17 cellular contexts compared by ENCODE assay signal in the genomic region with DNA sequence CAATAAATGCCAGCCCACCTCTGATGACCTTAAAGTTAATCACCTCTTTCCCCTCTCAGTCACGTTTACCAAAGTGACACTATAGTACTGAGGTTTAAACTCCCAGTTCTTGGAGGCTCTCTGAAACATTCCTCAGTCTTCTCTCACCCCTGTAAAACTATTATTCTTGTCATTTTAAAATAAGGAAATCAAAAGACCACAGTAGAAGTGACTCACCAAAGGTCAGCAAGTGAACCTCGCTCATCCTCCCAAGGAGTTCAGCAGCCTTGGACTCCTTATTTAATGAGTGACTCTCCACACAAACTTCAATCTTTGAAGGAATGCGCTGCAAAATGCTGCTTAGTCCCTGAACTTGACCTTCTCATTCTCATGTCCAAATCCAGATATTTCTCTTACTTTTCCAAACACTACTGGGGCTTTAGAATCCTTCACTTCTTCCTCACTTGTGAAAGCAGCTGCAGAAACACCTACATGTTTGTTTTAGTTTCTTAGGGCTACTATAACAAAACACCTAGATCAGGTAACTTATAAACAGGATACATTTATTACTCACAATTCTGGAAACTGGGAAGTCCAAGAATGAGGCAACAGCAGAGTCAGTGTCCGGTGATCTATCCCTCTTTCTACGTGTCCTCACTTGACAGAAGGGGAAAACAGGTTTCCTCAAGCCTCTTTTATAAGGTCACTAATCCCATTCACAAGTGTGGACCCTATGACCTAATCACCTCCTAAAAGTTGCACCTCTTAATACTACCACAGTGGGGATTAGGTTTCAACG.
A peak's percentile ranks its signal among the peaks of the same experiment; 100 is the strongest.
DNase-seq lines count a peak whose midpoint lies in the region; TF ChIP-seq lines count a peak whose summit lies in the region.
"Had no signal": no experiment of that assay in that cellular context is flagged by ENCODE, and none has a peak within 500 bp of the region (broad histone marks: within the 10 kb centered on the region; RNA-seq: fewer than 3 reads in every experiment).

No MANE protein-coding gene starts in this region.

- no peak overlapping the region for H3K4me3 Mint-ChIP-seq in CD14-positive monocyte
- H3K4me3 Mint-ChIP-seq: activated naive CD8-positive, alpha-beta T cell treated with anti-CD3 and anti-CD28 coated beads, Interleukin-2, amount 10 ng/mL, durations not matched to agents 7 days and 5 days; stimulated activated naive CD8-positive, alpha-beta T cell treated with anti-CD3 and anti-CD28 coated beads, Interleukin-15, Interleukin-2, amounts not matched to agents 100 ng/mL and 50 ng/mL, for 24 hours had no signal

- CTCF ChIA-PET in BJ (lab: Yijun Ruan, JAX) = no interaction called here

- H3K27ac Mint-ChIP-seq in CD14-positive monocyte = peak overlapping the region in 1 of 7 donors; percentile 3
- H3K27ac Mint-ChIP-seq: activated naive CD8-positive, alpha-beta T cell treated with anti-CD3 and anti-CD28 coated beads, Interleukin-2, amount 10 ng/mL, durations not matched to agents 7 days and 5 days; stimulated activated naive CD8-positive, alpha-beta T cell treated with anti-CD3 and anti-CD28 coated beads, Interleukin-15, Interleukin-2, amounts not matched to agents 100 ng/mL and 50 ng/mL, for 24 hours had no signal

- peaks cover 0 to 7% (median 2%) of the 10 kb centered on the region in 7 donors for H3K9me3 Mint-ChIP-seq in CD14-positive monocyte
- H3K9me3 Mint-ChIP-seq: activated naive CD8-positive, alpha-beta T cell treated with anti-CD3 and anti-CD28 coated beads, Interleukin-2, amount 10 ng/mL, durations not matched to agents 7 days and 5 days; stimulated activated naive CD8-positive, alpha-beta T cell treated with anti-CD3 and anti-CD28 coated beads, Interleukin-15, Interleukin-2, amounts not matched to agents 100 ng/mL and 50 ng/mL, for 24 hours had no signal

- H3K4me1 Mint-ChIP-seq in CD14-positive monocyte = peaks cover 12% of the 10 kb centered on the region

- DNase-seq in BJ (ENCODE audit: low read depth) (peak; percentile 71), NCI-H226 (peak; percentile 33), dermis blood vessel endothelial cell (peak; percentile 44), CD14-positive monocyte (ENCODE audit: low spot score) (no peak), retina (no peak), NCI-H128 (lab: John Stamatoyannopoulos, UW; ENCODE audit: unreplicated experiment) (no peak), GM19240 (ENCODE audit: insufficient read length, low spot score) (no peak)
- DNase-seq: activated naive CD8-positive, alpha-beta T cell treated with anti-CD3 and anti-CD28 coated beads, Interleukin-2, amount 10 ng/mL, durations not matched to agents 7 days and 5 days; effector CD4-positive, alpha-beta T cell; midbrain; NCI-H1048; NCI-H524; psoas muscle; SHP77 had no signal

- H3K27ac ChIP-seq in mucosa of rectum (ENCODE audit: low read depth in 2 of 2, low read length in 2 of 2) = peak overlapping the region; percentile 45 to 72
- H3K27ac ChIP-seq: C4-2B, psoas muscle had no signal

- POLR2A ChIA-PET in BJ (lab: Charles Lee) = no interaction called here

- H3K9me3 ChIP-seq in mucosa of rectum (ENCODE audit: control insufficient read depth in 2 of 2, low read length in 2 of 2) = no peaks in the 10 kb centered on the region
- H3K9me3 ChIP-seq: psoas muscle had no signal

- peaks cover 1 to 10% (median 2%) of the 10 kb centered on the region in 3 donors for H3K27me3 Mint-ChIP-seq in CD14-positive monocyte (ENCODE audit: low read depth in 3 of 3)
- H3K27me3 Mint-ChIP-seq: activated naive CD8-positive, alpha-beta T cell treated with anti-CD3 and anti-CD28 coated beads, Interleukin-2, amount 10 ng/mL, durations not matched to agents 7 days and 5 days; stimulated activated naive CD8-positive, alpha-beta T cell treated with anti-CD3 and anti-CD28 coated beads, Interleukin-15, Interleukin-2, amounts not matched to agents 100 ng/mL and 50 ng/mL, for 24 hours had no signal

- H3K27me3 ChIP-seq in BJ (ENCODE audit: control insufficient read depth, insufficient read depth, low read length) (no peaks in the 10 kb centered on the region), mucosa of rectum (ENCODE audit: control insufficient read depth in 2 of 2, insufficient read depth in 2 of 2, low read length in 2 of 2) (no peaks in the 10 kb centered on the region)

- H3K4me1 ChIP-seq in mucosa of rectum (ENCODE audit: control insufficient read depth in 2 of 2, insufficient read depth in 2 of 2, low read length in 2 of 2) = peaks cover 0 to 17% of the 10 kb centered on the region in 2 donors
- H3K4me1 ChIP-seq: psoas muscle had no signal

- H3K9ac ChIP-seq in mucosa of rectum (ENCODE audit: low read depth in 1 of 2, low read length in 2 of 2) = no peak overlapping the region

- H3K4me3 ChIP-seq in BJ (ENCODE audit: low read depth, low read length) (no peak overlapping the region), mucosa of rectum (ENCODE audit: low read length in 2 of 2) (no peak overlapping the region)
- H3K4me3 ChIP-seq: psoas muscle had no signal

- H3K36me3 ChIP-seq in BJ (ENCODE audit: control insufficient read depth, insufficient read depth, low read length) (no peaks in the 10 kb centered on the region), mucosa of rectum (ENCODE audit: control insufficient read depth in 2 of 2, insufficient read depth in 2 of 2, low read length in 2 of 2) (no peaks in the 10 kb centered on the region)

- H3K36me3 Mint-ChIP-seq in CD14-positive monocyte = no peaks in the 10 kb centered on the region

- intact Hi-C loops in CD14-positive monocyte (cut with micrococcal nuclease) = no loop called here

- TF ChIP-seq CTCF in BJ (IDR thresholded peaks at IDR 0.05; ENCODE audit: insufficient read depth, low read depth, low read length) (no peak), CD14-positive monocyte (IDR thresholded peaks at IDR 0.05) (no peak)

Comparison
In these comparisons a context has a peak if more than half of its experiments do, and no peak if none do; other contexts are left out.
1. DNase-seq: peak in BJ (single experiment), NCI-H226 (single experiment) and dermis blood vessel endothelial cell (single experiment); none in CD14-positive monocyte (single experiment), retina (single experiment), NCI-H128 (single experiment) and GM19240 (single experiment).